ENCODE assay signal across 21 cellular contexts in the genomic region with DNA sequence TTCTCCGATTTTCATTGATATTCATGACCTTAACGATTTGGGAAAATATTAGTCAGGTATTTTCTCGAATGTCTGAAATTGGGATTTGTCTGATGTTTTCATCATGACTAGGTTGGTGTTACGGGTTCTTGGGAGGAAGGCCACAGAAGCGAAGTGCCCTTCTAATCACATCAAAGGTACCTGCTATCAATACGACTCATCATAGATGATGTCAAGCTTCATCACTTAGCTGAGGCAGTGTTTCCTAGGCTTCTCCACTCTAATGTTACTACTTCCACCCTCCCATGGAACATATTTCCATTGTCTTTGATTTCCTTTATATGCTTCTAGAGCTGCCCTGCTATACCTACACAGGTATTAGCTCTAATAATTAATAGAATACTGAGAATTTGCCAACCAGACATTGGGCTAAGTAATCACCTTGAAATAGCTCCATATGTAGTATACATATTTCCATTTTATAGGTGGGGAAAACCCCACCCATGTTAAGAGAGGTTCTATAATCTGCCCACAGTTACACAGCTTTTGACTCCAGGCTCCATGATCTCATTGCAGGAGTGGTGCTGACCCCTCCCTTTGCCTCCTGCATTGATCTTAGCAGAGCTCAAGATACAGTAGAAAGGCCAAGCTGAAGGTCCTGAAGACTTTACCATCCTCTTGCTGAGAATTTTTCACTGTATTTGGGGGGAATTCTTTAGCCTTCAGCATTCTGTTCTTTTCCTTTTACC.
"Had no signal": no experiment of that assay in that cellular context is flagged by ENCODE, and none has a peak within 500 bp of the region (broad histone marks: within the 10 kb centered on the region; RNA-seq: fewer than 3 reads in every experiment).

No MANE protein-coding gene starts in this region.

- DNase-seq: effector memory CD8-positive, alpha-beta T cell; esophagus squamous epithelium; foreskin fibroblast; kidney; left colon; left ventricle myocardium superior; mesenchymal stem cell; naive B cell; occipital lobe; pancreas; right cardiac atrium; small intestine; stimulated activated CD4-positive, alpha-beta T cell treated with anti-CD3 and anti-CD28 coated beads, Interleukin-12 subunit alpha, Interleukin-12 subunit beta, amount 100 ng/mL, for 4 hours; stimulated activated CD4-positive, alpha-beta T cell treated with anti-CD3 and anti-CD28 coated beads, Interleukin-2, amount 100 ng/mL, for 48 hours; stimulated activated naive CD4-positive, alpha-beta T cell treated with Interleukin-2 at 50 U/mL for 16 hours; transverse colon had no signal

- H3K4me3 ChIP-seq: esophagus squamous epithelium, lung, pancreas, thoracic aorta, transverse colon had no signal

- H3K36me3 Mint-ChIP-seq: naive B cell had no signal

- ATAC-seq: effector memory CD8-positive, alpha-beta T cell; left colon; left ventricle myocardium superior; pancreas; right cardiac atrium had no signal

- H3K4me1 Mint-ChIP-seq: naive B cell had no signal

- H3K9me3 Mint-ChIP-seq: dendritic cell treated with granulocyte-macrophage colony-stimulating factor and Interleukin-4, amounts not matched to agents 40 ng/mL and 50 ng/mL, for 4 days; nephron had no signal

- H3K4me3 Mint-ChIP-seq: dendritic cell treated with granulocyte-macrophage colony-stimulating factor and Interleukin-4, amounts not matched to agents 40 ng/mL and 50 ng/mL, for 4 days; effector memory CD8-positive, alpha-beta T cell; naive B cell; nephron had no signal

- H3K27ac Mint-ChIP-seq: dendritic cell treated with granulocyte-macrophage colony-stimulating factor and Interleukin-4, amounts not matched to agents 40 ng/mL and 50 ng/mL, for 4 days; effector memory CD8-positive, alpha-beta T cell; naive B cell; nephron; progenitor cell of endocrine pancreas had no signal

- H3K27me3 Mint-ChIP-seq: dendritic cell treated with granulocyte-macrophage colony-stimulating factor and Interleukin-4, amounts not matched to agents 40 ng/mL and 50 ng/mL, for 4 days had no signal
